1 cellular context compared by ENCODE assay signal in genomic region chr10:56449770-56450169, GRCh38.
TF ChIP-seq lines count a peak whose summit lies in the region.

No MANE protein-coding gene starts in this region.

TF ChIP-seq in GM23338, 12 proteins besides CTCF, POLR2A, EP300 and RAD21 (continued from another document):
- TF ChIP-seq ZNF114 (CRISPR knock-in tag; IDR thresholded peaks at IDR 0.05): no peak
- TF ChIP-seq REST (IDR thresholded peaks at IDR 0.05; ENCODE audit: unreplicated experiment): no peak
- TF ChIP-seq ZNF331 (CRISPR knock-in tag; IDR thresholded peaks at IDR 0.05; ENCODE audit: low read depth): no peak
- no peak for TF ChIP-seq JUNB (IDR thresholded peaks at IDR 0.05; ENCODE audit: unreplicated experiment)
- TF ChIP-seq NANOG (IDR thresholded peaks at IDR 0.05; ENCODE audit: borderline replicate concordance): no peak
